In genomic region chr13:87384099-87384498, GRCh38 we compare ENCODE assay signal across 1 cellular context.
A peak's percentile ranks its signal among the peaks of the same experiment; 100 is the strongest.
TF ChIP-seq lines count a peak whose summit lies in the region.

No MANE protein-coding gene starts in this region.

TF ChIP-seq in HEK293, 187 proteins besides CTCF, POLR2A, EP300 and RAD21 (continued from another document and continues in another):
- TF ChIP-seq PRDM10 (tag by site-specific recombination; IDR thresholded peaks at IDR 0.05) (no peak), ZNF510 (tag by site-specific recombination; IDR thresholded peaks at IDR 0.05; ENCODE audit: insufficient replicate concordance) (peak; percentile 72), ZNF10 (tag by site-specific recombination; IDR thresholded peaks at IDR 0.05) (no peak), ZNF580 (tag by site-specific recombination; IDR thresholded peaks at IDR 0.05) (no peak), ZNF747 (tag by site-specific recombination; IDR thresholded peaks at IDR 0.05) (no peak), HIC1 (tag by site-specific recombination; IDR thresholded peaks at IDR 0.05) (no peak), ZNF843 (tag by site-specific recombination; IDR thresholded peaks at IDR 0.05) (no peak), ZNF692 (tag by site-specific recombination; IDR thresholded peaks at IDR 0.05) (no peak), ZNF558 (tag by site-specific recombination; IDR thresholded peaks at IDR 0.05) (peak; percentile 57; the same call in 1 of the 2 replicates), ZNF654 (tag by site-specific recombination; IDR thresholded peaks at IDR 0.05; ENCODE audit: low read depth) (0 out of 2 replicates have a peak, but pooled peaks have one; percentile 16), ZNF433 (tag by site-specific recombination; IDR thresholded peaks at IDR 0.05; ENCODE audit: low read depth) (peak; percentile 19; the same call in 1 of the 2 replicates), ZNF791 (tag by site-specific recombination; IDR thresholded peaks at IDR 0.05) (no peak), ZNF621 (tag by site-specific recombination; IDR thresholded peaks at IDR 0.05) (no peak), ZNF664 (tag by site-specific recombination; IDR thresholded peaks at IDR 0.05) (no peak), ZNF202 (tag by site-specific recombination; IDR thresholded peaks at IDR 0.05; ENCODE audit: borderline replicate concordance) (0 out of 2 replicates have a peak, but pooled peaks have one; percentile 50), ZBTB48 (tag by site-specific recombination; IDR thresholded peaks at IDR 0.05) (no peak), ZNF776 (tag by site-specific recombination; IDR thresholded peaks at IDR 0.05; ENCODE audit: borderline replicate concordance) (no peak), ZSCAN4 (tag by site-specific recombination; IDR thresholded peaks at IDR 0.05) (no peak), ZNF518A (tag by site-specific recombination; conservative IDR thresholded peaks at IDR 0.05; ENCODE audit: low read depth) (peak; percentile 74; the same call in 1 of the 2 replicates), KLF9 (tag by site-specific recombination; IDR thresholded peaks at IDR 0.05; ENCODE audit: low read depth) (no peak), GLI4 (tag by site-specific recombination; IDR thresholded peaks at IDR 0.05) (no peak), ZNF223 (tag by site-specific recombination; IDR thresholded peaks at IDR 0.05) (no peak), KLF10 (tag by site-specific recombination; IDR thresholded peaks at IDR 0.05) (no peak), ZNF24 (tag by site-specific recombination; IDR thresholded peaks at IDR 0.05) (no peak), ZNF211 (tag by site-specific recombination; IDR thresholded peaks at IDR 0.05; ENCODE audit: low read depth) (no peak), ZXDB (tag by site-specific recombination; IDR thresholded peaks at IDR 0.05) (no peak), PBX3 (CRISPR knock-in tag; IDR thresholded peaks at IDR 0.05) (no peak), ZBTB7A (tag by site-specific recombination; IDR thresholded peaks at IDR 0.05; ENCODE audit: low read depth) (no peak), PRDM2 (tag by site-specific recombination; IDR thresholded peaks at IDR 0.05; ENCODE audit: borderline replicate concordance) (no peak), ZNF280C (tag by site-specific recombination; IDR thresholded peaks at IDR 0.05) (no peak), MEIS1 (CRISPR knock-in tag; IDR thresholded peaks at IDR 0.05; ENCODE audit: borderline replicate concordance) (no peak), ZNF529 (tag by site-specific recombination; IDR thresholded peaks at IDR 0.05; ENCODE audit: insufficient replicate concordance) (no peak)
